Comparison of ENCODE assay signal across 1 cellular context in the genomic region with DNA sequence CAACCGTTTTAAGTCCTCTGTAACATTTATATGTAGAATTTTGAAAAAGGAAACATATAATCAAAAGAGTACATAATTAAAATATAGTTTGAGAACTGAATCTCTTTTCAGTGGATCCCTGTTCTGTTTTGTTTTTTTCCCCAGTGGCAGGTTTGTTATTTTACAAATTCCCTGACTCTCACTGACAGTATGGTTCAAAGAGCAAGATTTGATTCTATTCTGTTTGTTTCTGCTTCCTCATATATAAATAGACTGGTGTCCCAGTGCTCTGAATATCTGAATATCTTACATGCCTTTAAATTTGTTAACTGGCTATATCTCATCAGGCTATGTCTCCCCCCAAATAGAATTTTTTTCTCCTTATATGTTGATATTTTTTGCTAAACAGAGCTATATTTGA.
TF ChIP-seq lines count a peak whose summit lies in the region.

No MANE protein-coding gene starts in this region.

TF ChIP-seq in HepG2, 621 proteins besides CTCF, POLR2A, EP300 and RAD21 (continued from another document):
- TF ChIP-seq, protein P1, sequence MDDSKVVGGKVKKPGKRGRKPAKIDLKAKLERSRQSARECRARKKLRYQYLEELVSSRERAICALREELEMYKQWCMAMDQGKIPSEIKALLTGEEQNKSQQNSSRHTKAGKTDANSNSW (CRISPR knock-in tag; IDR thresholded peaks at IDR 0.05; ENCODE audit: borderline replicate concordance): no peak
- TF ChIP-seq ZNF260 (CRISPR knock-in tag; IDR thresholded peaks at IDR 0.05; ENCODE audit: borderline replicate concordance, low read depth) (no peak), ELF3 (CRISPR knock-in tag; IDR thresholded peaks at IDR 0.05) (peak; percentile 46; the same call in 1 of the 2 replicates), HNF4A (CRISPR knock-in tag; IDR thresholded peaks at IDR 0.05) (peak; percentile 38; the same call in 1 of the 2 replicates), SOX13 (IDR thresholded peaks at IDR 0.05) (no peak), SOX13 (CRISPR knock-in tag; conservative IDR thresholded peaks at IDR 0.05 in 1 of 2, IDR thresholded peaks at IDR 0.05 in 1 of 2) (peak in 1 of 2 experiments; percentile 15; a peak in 1 of 4 replicates), ZNF337 (CRISPR knock-in tag; IDR thresholded peaks at IDR 0.05; ENCODE audit: borderline replicate concordance, low read depth) (no peak), ZNF766 (CRISPR knock-in tag; IDR thresholded peaks at IDR 0.05; ENCODE audit: borderline replicate concordance) (no peak), MED1 (CRISPR knock-in tag; IDR thresholded peaks at IDR 0.05) (peak; percentile 28; the same call in 1 of the 2 replicates), ETV6 (CRISPR knock-in tag; conservative IDR thresholded peaks at IDR 0.05) (no peak)
- TF ChIP-seq, protein P2, sequence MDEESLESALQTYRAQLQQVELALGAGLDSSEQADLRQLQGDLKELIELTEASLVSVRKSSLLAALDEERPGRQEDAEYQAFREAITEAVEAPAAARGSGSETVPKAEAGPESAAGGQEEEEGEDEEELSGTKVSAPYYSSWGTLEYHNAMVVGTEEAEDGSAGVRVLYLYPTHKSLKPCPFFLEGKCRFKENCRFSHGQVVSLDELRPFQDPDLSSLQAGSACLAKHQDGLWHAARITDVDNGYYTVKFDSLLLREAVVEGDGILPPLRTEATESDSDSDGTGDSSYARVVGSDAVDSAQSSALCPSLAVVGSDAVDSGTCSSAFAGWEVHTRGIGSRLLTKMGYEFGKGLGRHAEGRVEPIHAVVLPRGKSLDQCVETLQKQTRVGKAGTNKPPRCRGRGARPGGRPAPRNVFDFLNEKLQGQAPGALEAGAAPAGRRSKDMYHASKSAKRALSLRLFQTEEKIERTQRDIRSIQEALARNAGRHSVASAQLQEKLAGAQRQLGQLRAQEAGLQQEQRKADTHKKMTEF (CRISPR knock-in tag; IDR thresholded peaks at IDR 0.05): peak; percentile 17; the same call in 1 of the 2 replicates
- TF ChIP-seq, protein P3, sequence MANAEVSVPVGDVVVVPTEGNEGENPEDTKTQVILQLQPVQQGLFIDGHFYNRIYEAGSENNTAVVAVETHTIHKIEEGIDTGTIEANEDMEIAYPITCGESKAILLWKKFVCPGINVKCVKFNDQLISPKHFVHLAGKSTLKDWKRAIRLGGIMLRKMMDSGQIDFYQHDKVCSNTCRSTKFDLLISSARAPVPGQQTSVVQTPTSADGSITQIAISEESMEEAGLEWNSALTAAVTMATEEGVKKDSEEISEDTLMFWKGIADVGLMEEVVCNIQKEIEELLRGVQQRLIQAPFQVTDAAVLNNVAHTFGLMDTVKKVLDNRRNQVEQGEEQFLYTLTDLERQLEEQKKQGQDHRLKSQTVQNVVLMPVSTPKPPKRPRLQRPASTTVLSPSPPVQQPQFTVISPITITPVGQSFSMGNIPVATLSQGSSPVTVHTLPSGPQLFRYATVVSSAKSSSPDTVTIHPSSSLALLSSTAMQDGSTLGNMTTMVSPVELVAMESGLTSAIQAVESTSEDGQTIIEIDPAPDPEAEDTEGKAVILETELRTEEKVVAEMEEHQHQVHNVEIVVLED (CRISPR knock-in tag; IDR thresholded peaks at IDR 0.05; ENCODE audit: borderline replicate concordance): no peak
- TF ChIP-seq, protein P4, sequence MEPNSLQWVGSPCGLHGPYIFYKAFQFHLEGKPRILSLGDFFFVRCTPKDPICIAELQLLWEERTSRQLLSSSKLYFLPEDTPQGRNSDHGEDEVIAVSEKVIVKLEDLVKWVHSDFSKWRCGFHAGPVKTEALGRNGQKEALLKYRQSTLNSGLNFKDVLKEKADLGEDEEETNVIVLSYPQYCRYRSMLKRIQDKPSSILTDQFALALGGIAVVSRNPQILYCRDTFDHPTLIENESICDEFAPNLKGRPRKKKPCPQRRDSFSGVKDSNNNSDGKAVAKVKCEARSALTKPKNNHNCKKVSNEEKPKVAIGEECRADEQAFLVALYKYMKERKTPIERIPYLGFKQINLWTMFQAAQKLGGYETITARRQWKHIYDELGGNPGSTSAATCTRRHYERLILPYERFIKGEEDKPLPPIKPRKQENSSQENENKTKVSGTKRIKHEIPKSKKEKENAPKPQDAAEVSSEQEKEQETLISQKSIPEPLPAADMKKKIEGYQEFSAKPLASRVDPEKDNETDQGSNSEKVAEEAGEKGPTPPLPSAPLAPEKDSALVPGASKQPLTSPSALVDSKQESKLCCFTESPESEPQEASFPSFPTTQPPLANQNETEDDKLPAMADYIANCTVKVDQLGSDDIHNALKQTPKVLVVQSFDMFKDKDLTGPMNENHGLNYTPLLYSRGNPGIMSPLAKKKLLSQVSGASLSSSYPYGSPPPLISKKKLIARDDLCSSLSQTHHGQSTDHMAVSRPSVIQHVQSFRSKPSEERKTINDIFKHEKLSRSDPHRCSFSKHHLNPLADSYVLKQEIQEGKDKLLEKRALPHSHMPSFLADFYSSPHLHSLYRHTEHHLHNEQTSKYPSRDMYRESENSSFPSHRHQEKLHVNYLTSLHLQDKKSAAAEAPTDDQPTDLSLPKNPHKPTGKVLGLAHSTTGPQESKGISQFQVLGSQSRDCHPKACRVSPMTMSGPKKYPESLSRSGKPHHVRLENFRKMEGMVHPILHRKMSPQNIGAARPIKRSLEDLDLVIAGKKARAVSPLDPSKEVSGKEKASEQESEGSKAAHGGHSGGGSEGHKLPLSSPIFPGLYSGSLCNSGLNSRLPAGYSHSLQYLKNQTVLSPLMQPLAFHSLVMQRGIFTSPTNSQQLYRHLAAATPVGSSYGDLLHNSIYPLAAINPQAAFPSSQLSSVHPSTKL (CRISPR knock-in tag; IDR thresholded peaks at IDR 0.05): 0 out of 2 replicates have a peak, but pooled peaks have one; percentile 29
- TF ChIP-seq, protein P5, sequence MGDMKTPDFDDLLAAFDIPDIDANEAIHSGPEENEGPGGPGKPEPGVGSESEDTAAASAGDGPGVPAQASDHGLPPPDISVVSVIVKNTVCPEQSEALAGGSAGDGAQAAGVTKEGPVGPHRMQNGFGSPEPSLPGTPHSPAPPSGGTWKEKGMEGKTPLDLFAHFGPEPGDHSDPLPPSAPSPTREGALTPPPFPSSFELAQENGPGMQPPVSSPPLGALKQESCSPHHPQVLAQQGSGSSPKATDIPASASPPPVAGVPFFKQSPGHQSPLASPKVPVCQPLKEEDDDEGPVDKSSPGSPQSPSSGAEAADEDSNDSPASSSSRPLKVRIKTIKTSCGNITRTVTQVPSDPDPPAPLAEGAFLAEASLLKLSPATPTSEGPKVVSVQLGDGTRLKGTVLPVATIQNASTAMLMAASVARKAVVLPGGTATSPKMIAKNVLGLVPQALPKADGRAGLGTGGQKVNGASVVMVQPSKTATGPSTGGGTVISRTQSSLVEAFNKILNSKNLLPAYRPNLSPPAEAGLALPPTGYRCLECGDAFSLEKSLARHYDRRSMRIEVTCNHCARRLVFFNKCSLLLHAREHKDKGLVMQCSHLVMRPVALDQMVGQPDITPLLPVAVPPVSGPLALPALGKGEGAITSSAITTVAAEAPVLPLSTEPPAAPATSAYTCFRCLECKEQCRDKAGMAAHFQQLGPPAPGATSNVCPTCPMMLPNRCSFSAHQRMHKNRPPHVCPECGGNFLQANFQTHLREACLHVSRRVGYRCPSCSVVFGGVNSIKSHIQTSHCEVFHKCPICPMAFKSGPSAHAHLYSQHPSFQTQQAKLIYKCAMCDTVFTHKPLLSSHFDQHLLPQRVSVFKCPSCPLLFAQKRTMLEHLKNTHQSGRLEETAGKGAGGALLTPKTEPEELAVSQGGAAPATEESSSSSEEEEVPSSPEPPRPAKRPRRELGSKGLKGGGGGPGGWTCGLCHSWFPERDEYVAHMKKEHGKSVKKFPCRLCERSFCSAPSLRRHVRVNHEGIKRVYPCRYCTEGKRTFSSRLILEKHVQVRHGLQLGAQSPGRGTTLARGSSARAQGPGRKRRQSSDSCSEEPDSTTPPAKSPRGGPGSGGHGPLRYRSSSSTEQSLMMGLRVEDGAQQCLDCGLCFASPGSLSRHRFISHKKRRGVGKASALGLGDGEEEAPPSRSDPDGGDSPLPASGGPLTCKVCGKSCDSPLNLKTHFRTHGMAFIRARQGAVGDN (CRISPR knock-in tag; IDR thresholded peaks at IDR 0.05): no peak
- TF ChIP-seq, protein P6, sequence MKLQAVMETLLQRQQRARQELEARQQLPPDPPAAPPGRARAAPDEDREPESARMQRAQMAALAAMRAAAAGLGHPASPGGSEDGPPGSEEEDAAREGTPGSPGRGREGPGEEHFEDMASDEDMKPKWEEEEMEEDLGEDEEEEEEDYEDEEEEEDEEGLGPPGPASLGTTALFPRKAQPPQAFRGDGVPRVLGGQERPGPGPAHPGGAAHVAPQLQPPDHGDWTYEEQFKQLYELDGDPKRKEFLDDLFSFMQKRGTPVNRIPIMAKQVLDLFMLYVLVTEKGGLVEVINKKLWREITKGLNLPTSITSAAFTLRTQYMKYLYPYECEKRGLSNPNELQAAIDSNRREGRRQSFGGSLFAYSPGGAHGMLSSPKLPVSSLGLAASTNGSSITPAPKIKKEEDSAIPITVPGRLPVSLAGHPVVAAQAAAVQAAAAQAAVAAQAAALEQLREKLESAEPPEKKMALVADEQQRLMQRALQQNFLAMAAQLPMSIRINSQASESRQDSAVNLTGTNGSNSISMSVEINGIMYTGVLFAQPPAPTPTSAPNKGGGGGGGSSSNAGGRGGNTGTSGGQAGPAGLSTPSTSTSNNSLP (IDR thresholded peaks at IDR 0.05; ENCODE audit: low read depth, low read length): 0 out of 2 replicates have a peak, but pooled peaks have one; percentile 48
- TF ChIP-seq, protein P7, sequence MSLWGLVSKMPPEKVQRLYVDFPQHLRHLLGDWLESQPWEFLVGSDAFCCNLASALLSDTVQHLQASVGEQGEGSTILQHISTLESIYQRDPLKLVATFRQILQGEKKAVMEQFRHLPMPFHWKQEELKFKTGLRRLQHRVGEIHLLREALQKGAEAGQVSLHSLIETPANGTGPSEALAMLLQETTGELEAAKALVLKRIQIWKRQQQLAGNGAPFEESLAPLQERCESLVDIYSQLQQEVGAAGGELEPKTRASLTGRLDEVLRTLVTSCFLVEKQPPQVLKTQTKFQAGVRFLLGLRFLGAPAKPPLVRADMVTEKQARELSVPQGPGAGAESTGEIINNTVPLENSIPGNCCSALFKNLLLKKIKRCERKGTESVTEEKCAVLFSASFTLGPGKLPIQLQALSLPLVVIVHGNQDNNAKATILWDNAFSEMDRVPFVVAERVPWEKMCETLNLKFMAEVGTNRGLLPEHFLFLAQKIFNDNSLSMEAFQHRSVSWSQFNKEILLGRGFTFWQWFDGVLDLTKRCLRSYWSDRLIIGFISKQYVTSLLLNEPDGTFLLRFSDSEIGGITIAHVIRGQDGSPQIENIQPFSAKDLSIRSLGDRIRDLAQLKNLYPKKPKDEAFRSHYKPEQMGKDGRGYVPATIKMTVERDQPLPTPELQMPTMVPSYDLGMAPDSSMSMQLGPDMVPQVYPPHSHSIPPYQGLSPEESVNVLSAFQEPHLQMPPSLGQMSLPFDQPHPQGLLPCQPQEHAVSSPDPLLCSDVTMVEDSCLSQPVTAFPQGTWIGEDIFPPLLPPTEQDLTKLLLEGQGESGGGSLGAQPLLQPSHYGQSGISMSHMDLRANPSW (CRISPR knock-in tag; IDR thresholded peaks at IDR 0.05; ENCODE audit: borderline replicate concordance): 0 out of 2 replicates have a peak, but pooled peaks have one; percentile 38
- TF ChIP-seq, protein P8, sequence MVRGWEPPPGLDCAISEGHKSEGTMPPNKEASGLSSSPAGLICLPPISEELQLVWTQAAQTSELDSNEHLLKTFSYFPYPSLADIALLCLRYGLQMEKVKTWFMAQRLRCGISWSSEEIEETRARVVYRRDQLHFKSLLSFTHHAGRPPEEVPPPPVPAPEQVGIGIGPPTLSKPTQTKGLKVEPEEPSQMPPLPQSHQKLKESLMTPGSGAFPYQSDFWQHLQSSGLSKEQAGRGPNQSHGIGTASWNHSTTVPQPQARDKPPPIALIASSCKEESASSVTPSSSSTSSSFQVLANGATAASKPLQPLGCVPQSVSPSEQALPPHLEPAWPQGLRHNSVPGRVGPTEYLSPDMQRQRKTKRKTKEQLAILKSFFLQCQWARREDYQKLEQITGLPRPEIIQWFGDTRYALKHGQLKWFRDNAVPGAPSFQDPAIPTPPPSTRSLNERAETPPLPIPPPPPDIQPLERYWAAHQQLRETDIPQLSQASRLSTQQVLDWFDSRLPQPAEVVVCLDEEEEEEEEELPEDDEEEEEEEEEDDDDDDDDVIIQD (CRISPR knock-in tag; IDR thresholded peaks at IDR 0.05; ENCODE audit: low read depth): 0 out of 2 replicates have a peak, but pooled peaks have one; percentile 61
